ENCODE assay signal across 12 cellular contexts in the genomic region with DNA sequence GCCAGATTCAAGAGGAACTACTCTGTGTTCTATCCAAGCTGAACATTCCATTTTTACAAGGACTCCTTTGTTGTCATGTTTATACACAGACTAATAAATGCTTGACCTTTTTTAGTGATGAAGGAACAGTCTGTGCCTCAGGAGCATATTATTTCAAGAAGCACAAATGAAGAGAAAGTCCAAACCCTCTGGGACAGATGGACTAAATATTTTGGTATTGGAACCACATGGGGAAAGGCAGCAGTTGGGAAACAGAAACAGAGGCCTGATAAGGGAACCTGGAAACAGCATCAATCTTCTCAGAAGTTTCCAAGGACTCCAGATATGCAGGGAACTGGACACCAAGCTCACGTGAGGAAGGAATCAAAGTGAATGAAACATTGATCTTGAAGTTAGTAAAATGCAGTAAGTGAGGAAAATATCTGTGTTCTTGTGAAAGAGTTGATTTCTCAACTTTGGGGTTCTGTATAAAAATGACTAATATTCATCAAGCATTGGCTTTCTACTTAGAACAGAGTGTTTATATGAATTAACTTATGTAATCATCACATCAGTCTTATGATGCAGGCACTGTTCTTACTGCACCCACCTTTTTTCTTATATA.
DNase-seq lines count a peak whose midpoint lies in the region; TF ChIP-seq lines count a peak whose summit lies in the region.
"Had no signal": no experiment of that assay in that cellular context is flagged by ENCODE, and none has a peak within 500 bp of the region (broad histone marks: within the 10 kb centered on the region; RNA-seq: fewer than 3 reads in every experiment).

No MANE protein-coding gene starts in this region.

- no peak overlapping the region for H3K14ac ChIP-seq in neuronal stem cell (ENCODE audit: low read length)

- H3K79me2 ChIP-seq in parathyroid adenoma: no peaks in the 10 kb centered on the region

- DNase-seq in AG04450 (ENCODE audit: low read depth, low spot score) (peak; percentile 49), globus pallidus (ENCODE audit: low spot score) (peak; percentile 48), neuronal stem cell (ENCODE audit: low spot score) (no peak), GM13976 (ENCODE audit: low spot score) (no peak), HEK293T (ENCODE audit: extremely low spot score) (no peak)
- DNase-seq in activated CD4-positive, CD25-positive, alpha-beta regulatory T cell treated with anti-CD3 and anti-CD28 coated beads, Interleukin-2, amount 50 U/mL, for 72 hours: no peak
- DNase-seq: activated CD8-positive, alpha-beta T cell treated with anti-CD3 and anti-CD28 coated beads for 36 hours; BE2C; NCI-H748 treated with DMSO at 0.1 percent for 48 hours; stimulated activated naive CD4-positive, alpha-beta T cell treated with Interleukin-2 at 50 U/mL for 16 hours had no signal

- H3K9ac ChIP-seq in parathyroid adenoma (no peak overlapping the region), neuronal stem cell (ENCODE audit: low read depth, low read length, poor library complexity) (no peak overlapping the region)

- in situ Hi-C loops in GM13976 (cut with MboI; ENCODE audit: low sequenced_read_pairs, unreplicated experiment): no loop called here

- no peaks in the 10 kb centered on the region for H3K4me1 ChIP-seq in parathyroid adenoma
- peaks cover 0 to 2% of the 10 kb centered on the region in 2 donors for H3K4me1 ChIP-seq in neuronal stem cell (ENCODE audit: control insufficient read depth in 2 of 2, insufficient read depth in 1 of 2, low read depth in 1 of 2, low read length in 2 of 2)
- H3K4me1 ChIP-seq: BE2C had no signal

- WGBS in neuronal stem cell (ENCODE audit: extremely low coverage in 2 of 2, insufficient read length in 2 of 2, insufficient replicate concordance in 1 of 2), 2 donors: no CpG with 5 or more reads among the region's 1 CpG

- POLR2A ChIA-PET in AG04450 (lab: Yijun Ruan, JAX) (interaction anchor here (0.6 kb wide), 1 partner anchor 107 kb away, joined by 9 read pairs; no protein-coding TSS in a partner anchor), HEK293T (lab: Yijun Ruan, JAX) (no interaction called here)

- H3K23ac ChIP-seq in neuronal stem cell (ENCODE audit: low read depth, low read length, poor library complexity): no peak overlapping the region

- no peak overlapping the region for H4K8ac ChIP-seq in neuronal stem cell (ENCODE audit: low read depth, low read length)

- no peaks in the 10 kb centered on the region for H3K79me1 ChIP-seq in neuronal stem cell (ENCODE audit: low read depth, low read length)

- H3K4me2 ChIP-seq in parathyroid adenoma (ENCODE audit: low read length) (no peak overlapping the region), neuronal stem cell (ENCODE audit: insufficient read depth, low read length, poor library complexity, severe bottlenecking) (no peak overlapping the region)

- H2AK5ac ChIP-seq in neuronal stem cell (ENCODE audit: low read depth, low read length): no peak overlapping the region

- TF ChIP-seq CTCF in AG04450 (IDR thresholded peaks at IDR 0.05; ENCODE audit: low read depth, low read length): no peak
- TF ChIP-seq CTCF in parathyroid adenoma (IDR thresholded peaks at IDR 0.05): no peak
- no peak for TF ChIP-seq CTCF in GM13976 (IDR thresholded peaks at IDR 0.05; ENCODE audit: borderline replicate concordance, control extremely low read depth, extremely low read depth, insufficient read depth, missing control alignments)

- H2BK12ac ChIP-seq in neuronal stem cell (ENCODE audit: low read length): no peak overlapping the region

- H4K91ac ChIP-seq in neuronal stem cell (ENCODE audit: low read depth, low read length, poor library complexity): no peak overlapping the region

- H3K27ac ChIP-seq in AG04450 (ENCODE audit: low read depth, low read length): no peak overlapping the region
- H3K27ac ChIP-seq in angular gyrus (ENCODE audit: low read depth, low read length): peak overlapping the region; percentile 2
- peak overlapping the region; percentile 53 for H3K27ac ChIP-seq in parathyroid adenoma
- H3K27ac ChIP-seq in neuronal stem cell (replicated peaks; ENCODE audit: low read length): no peak overlapping the region

- H3K9me3 ChIP-seq in AG04450 (ENCODE audit: control insufficient read depth, insufficient read depth, low read length) (no peaks in the 10 kb centered on the region), parathyroid adenoma (ENCODE audit: control insufficient read depth, low read length) (no peaks in the 10 kb centered on the region), neuronal stem cell (replicated peaks in 1 of 2; ENCODE audit: control insufficient read depth in 2 of 2, insufficient read depth in 1 of 2, low read depth in 1 of 2, low read length in 2 of 2) (peaks cover 0 to under 1% of the 10 kb centered on the region in 2 donors)
- H3K9me3 ChIP-seq: BE2C had no signal

- no peak overlapping the region for H3K4ac ChIP-seq in neuronal stem cell (ENCODE audit: low read length)

- H3K4me3 ChIP-seq in AG04450 (ENCODE audit: low read depth, low read length) (no peak overlapping the region), parathyroid adenoma (ENCODE audit: low read depth, low read length) (no peak overlapping the region), neuronal stem cell (ENCODE audit: low read length in 2 of 2) (no peak overlapping the region)

- no peaks in the 10 kb centered on the region for H3K36me3 ChIP-seq in parathyroid adenoma (ENCODE audit: control insufficient read depth, insufficient read depth, low read length)
- H3K36me3 ChIP-seq in neuronal stem cell (replicated peaks in 1 of 2; ENCODE audit: control insufficient read depth in 2 of 2, insufficient read depth in 2 of 2, low read length in 2 of 2): no peaks in the 10 kb centered on the region
- H3K36me3 ChIP-seq: BE2C had no signal

- H2AFZ ChIP-seq in parathyroid adenoma (no peak overlapping the region), neuronal stem cell (ENCODE audit: low read length) (no peak overlapping the region)

- CTCF ChIA-PET in AG04450 (lab: Charles Lee): no interaction called here
- CTCF ChIA-PET in HEK293T (lab: Yijun Ruan, JAX): no interaction called here

- no peak overlapping the region for H3K18ac ChIP-seq in neuronal stem cell (ENCODE audit: low read length)

- H2BK15ac ChIP-seq in neuronal stem cell (ENCODE audit: low read length): no peak overlapping the region

- H2BK120ac ChIP-seq in neuronal stem cell (ENCODE audit: low read depth, low read length): no peak overlapping the region

- H2BK5ac ChIP-seq in neuronal stem cell (ENCODE audit: low read length): no peak overlapping the region

- H3K27me3 ChIP-seq in AG04450 (ENCODE audit: control insufficient read depth, insufficient read depth, low read length) (no peaks in the 10 kb centered on the region), parathyroid adenoma (ENCODE audit: control insufficient read depth, insufficient read depth, low read length) (no peaks in the 10 kb centered on the region), neuronal stem cell (ENCODE audit: control insufficient read depth in 3 of 3, insufficient read depth in 3 of 3, low read depth in 1 of 3, low read length in 3 of 3) (no peaks in the 10 kb centered on the region)
- H3K27me3 ChIP-seq: BE2C had no signal

TF ChIP-seq in HEK293T, 16 proteins besides CTCF, POLR2A, EP300 and RAD21:
- TF ChIP-seq FOXK2 (IDR thresholded peaks at IDR 0.05) (no peak), TARDBP (IDR thresholded peaks at IDR 0.05) (no peak)

Comparison
In these comparisons a context has a peak if more than half of its experiments do, and no peak if none do; other contexts are left out.
1. DNase-seq: peak in AG04450 (single experiment) and globus pallidus (single experiment); none in activated CD4-positive, CD25-positive, alpha-beta regulatory T cell treated with anti-CD3 and anti-CD28 coated beads, Interleukin-2, amount 50 U/mL, for 72 hours (single experiment), neuronal stem cell (single experiment), GM13976 (single experiment) and HEK293T (single experiment).
2. H3K27ac ChIP-seq: peak in angular gyrus (single experiment) and parathyroid adenoma (single experiment); none in AG04450 (single experiment) and neuronal stem cell (single experiment).